In the genomic region with DNA sequence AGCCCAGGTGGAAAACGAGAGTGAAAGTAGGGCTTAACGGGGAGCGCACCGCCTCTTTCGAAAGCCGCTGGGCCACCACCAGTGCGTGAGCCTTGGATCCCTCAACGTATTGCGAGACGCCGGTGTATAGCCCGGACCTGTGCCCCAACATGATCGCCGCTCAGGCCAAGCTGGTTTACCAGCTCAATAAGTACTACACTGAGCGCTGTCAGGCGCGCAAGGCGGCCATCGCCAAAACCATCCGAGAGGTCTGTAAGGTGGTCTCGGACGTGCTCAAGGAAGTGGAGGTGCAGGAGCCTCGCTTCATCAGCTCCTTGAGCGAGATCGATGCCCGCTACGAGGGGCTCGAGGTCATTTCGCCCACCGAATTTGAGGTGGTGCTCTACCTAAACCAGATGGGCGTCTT, we compare ENCODE assay signal across 13 cellular contexts. TPM values are rescaled to one million over a fixed set of nuclear protein-coding genes. Genes with fewer than 3 reads are reported as not detected.
DNase-seq lines count a peak whose midpoint lies in the region; ATAC-seq and TF ChIP-seq lines count a peak whose summit lies in the region.
"Had no signal": no experiment of that assay in that cellular context is flagged by ENCODE, and none has a peak within 500 bp of the region (broad histone marks: within the 10 kb centered on the region; RNA-seq: fewer than 3 reads in every experiment).

No MANE protein-coding gene starts in this region.

- ATAC-seq in HG03439 (IDR thresholded peaks at IDR 0.05; ENCODE audit: unreplicated experiment) (no peak), HG02981 (IDR thresholded peaks at IDR 0.05; ENCODE audit: unreplicated experiment) (no peak)
- ATAC-seq: stimulated activated memory B cell treated with anti-CD40 and anti-IgM and Interleukin-4, amounts not matched to agents 10 μg/mL and 1 μg/mL and 100 μg/mL, for 72 hours had no signal

- peak overlapping the region in 3 of 4 donors; percentile 90 to 93 (median 92) for H3K27ac ChIP-seq in sigmoid colon

- H3K4me3 ChIP-seq in sigmoid colon = peak overlapping the region; percentile 76 to 96 (median 81)

- H3K36me3 ChIP-seq in sigmoid colon = no peaks in the 10 kb centered on the region

- H3K9me3 ChIP-seq in sigmoid colon = no peaks in the 10 kb centered on the region

- TF ChIP-seq EP300 in sigmoid colon (IDR thresholded peaks at IDR 0.05) = no peak

- no peaks in the 10 kb centered on the region for H3K27me3 ChIP-seq in sigmoid colon

- 77 to 88% methylated on average over 31 of the region's 31 CpGs for whole genome bisulfite sequencing in sigmoid colon, 2 donors

- intact Hi-C loops in sigmoid colon (cut with DNase I) = loop anchor here (5.0 kb wide), 2 partner anchors 71 to 581 kb away; no protein-coding TSS in a partner anchor

- no peaks in the 10 kb centered on the region for H3K4me1 ChIP-seq in sigmoid colon

- no peak for TF ChIP-seq POLR2A in sigmoid colon (IDR thresholded peaks at IDR 0.05)

- TF ChIP-seq CTCF in sigmoid colon (IDR thresholded peaks at IDR 0.05) = no peak

- DNase-seq in H4 (ENCODE audit: low spot score) (peak; percentile 39), dermis blood vessel endothelial cell (peak; percentile 61), iPS-NIHi7 (ENCODE audit: extremely low spot score) (peak; percentile 24), sigmoid colon (peak; percentile 78), germinal center (ENCODE audit: low spot score) (no peak)
- no peak for DNase-seq in activated effector memory CD4-positive, alpha-beta T cell treated with anti-CD3 and anti-CD28 coated beads, Interleukin-2, amount 50 U/mL, for 16 hours
- DNase-seq: activated CD4-positive, alpha-beta T cell treated with anti-CD3 and anti-CD28 coated beads, Interleukin-2, amount 50 U/mL, for 48 hours; NCI-H1930; small intestine had no signal

RNA-seq across cellular contexts. Expression of a gene that starts 0.9 kb away (rescaled TPM):
- total RNA-seq in H4 (2014; rRNA removed; shearing (Covaris generic)) = 52.5 and 54.5 TPM in 2 replicates
- 0.17 and 0.33 TPM in 2 replicates for total RNA-seq in dermis blood vessel endothelial cell
- 100 to 1,000 TPM; 282 to 693 (median 543) TPM for total RNA-seq in sigmoid colon
- 10 to 100 TPM in 2 of 3 donors, 1 to 10 TPM in 1; 2.3 to 40.2 (median 23.4) TPM for polyA plus RNA-seq in sigmoid colon
- total RNA-seq: CD4-positive, alpha-beta memory T cell had no signal

Comparison
In these comparisons a context has a peak if more than half of its experiments do, and no peak if none do; other contexts are left out.
1. DNase-seq: peak in H4 (single experiment), dermis blood vessel endothelial cell (single experiment), iPS-NIHi7 (single experiment) and sigmoid colon (single experiment); none in germinal center (single experiment) and activated effector memory CD4-positive, alpha-beta T cell treated with anti-CD3 and anti-CD28 coated beads, Interleukin-2, amount 50 U/mL, for 16 hours (single experiment).
2. RNA of a gene that starts 0.9 kb away (total RNA-seq): 282 to 693 TPM in sigmoid colon and 52.5 to 54.5 TPM in H4; 0.17 to 0.33 TPM in dermis blood vessel endothelial cell; every median in the first group is over 10 times any median in the second.